Comparison of ENCODE assay signal across 18 cellular contexts in genomic region chr13:45765464-45765863, GRCh38.
DNase-seq lines count a peak whose midpoint lies in the region; ATAC-seq and TF ChIP-seq lines count a peak whose summit lies in the region.
"Had no signal": no experiment of that assay in that cellular context is flagged by ENCODE, and none has a peak within 500 bp of the region (broad histone marks: within the 10 kb centered on the region; RNA-seq: fewer than 3 reads in every experiment).

No MANE protein-coding gene starts in this region.

- peaks cover 13% of the 10 kb centered on the region for H3K4me1 Mint-ChIP-seq in glutamatergic neuron (ENCODE audit: low read depth, unreplicated experiment)
- H3K4me1 Mint-ChIP-seq: B cell; CD8-positive, alpha-beta memory T cell had no signal

- H3K27ac ChIP-seq in A673 (ENCODE audit: low read depth, low read length, poor library complexity, severe bottlenecking) (no peak overlapping the region), HEK293 (ENCODE audit: extremely low read depth, low read depth, low read length) (no peak overlapping the region)
- H3K27ac ChIP-seq: BLaER1, C4-2B had no signal

- POLR2A ChIA-PET in A673 (lab: Charles Lee; ENCODE audit: low non-redundant PET) = no interaction called here
- POLR2A ChIA-PET in HEK293 (lab: Yijun Ruan, JAX) = no interaction called here

- CTCF ChIA-PET in A673 (lab: Charles Lee) (no interaction called here), HEK293 (lab: Yijun Ruan, JAX) (no interaction called here)

- H3K4me3 ChIP-seq in A673 (ENCODE audit: low read depth, low read length, poor library complexity, severe bottlenecking) = no peak overlapping the region
- no peak overlapping the region for H3K4me3 ChIP-seq in HEK293 (ENCODE audit: low read depth, low read length)
- H3K4me3 ChIP-seq in mucosa of descending colon = no peak overlapping the region
- H3K4me3 ChIP-seq: BLaER1, GM23338, HAP-1 had no signal

- no TSS peak for BruUV-seq in A673 (replicated peaks; lab: Mats Ljungman, UMichigan)

- no peak for ATAC-seq in mucosa of descending colon
- ATAC-seq: GM23338 had no signal

- peaks cover 1% of the 10 kb centered on the region for H3K9me3 Mint-ChIP-seq in glutamatergic neuron (ENCODE audit: unreplicated experiment)
- H3K9me3 Mint-ChIP-seq: CD8-positive, alpha-beta memory T cell; GM23338 had no signal

- H3K4me3 Mint-ChIP-seq in glutamatergic neuron (ENCODE audit: unreplicated experiment) = no peak overlapping the region
- H3K4me3 Mint-ChIP-seq: B cell; CD4-positive, CD25-positive, alpha-beta regulatory T cell; CD8-positive, alpha-beta memory T cell; GM23338 had no signal

- no peaks in the 10 kb centered on the region for H3K27me3 Mint-ChIP-seq in glutamatergic neuron (ENCODE audit: unreplicated experiment)

- TF ChIP-seq CTCF in A673 (conservative IDR thresholded peaks at IDR 0.05; ENCODE audit: low read depth, low read length) (no peak), HEK293 (tag by site-specific recombination; IDR thresholded peaks at IDR 0.05) (no peak), glutamatergic neuron (IDR thresholded peaks at IDR 0.05; ENCODE audit: partially characterized antibody, unreplicated experiment) (no peak), mucosa of descending colon (IDR thresholded peaks at IDR 0.05) (no peak)

- H3K27ac Mint-ChIP-seq in glutamatergic neuron (ENCODE audit: unreplicated experiment) = no peak overlapping the region
- H3K27ac Mint-ChIP-seq: B cell; CD4-positive, CD25-positive, alpha-beta regulatory T cell; CD8-positive, alpha-beta memory T cell; GM23338 had no signal

- H3K9me3 ChIP-seq in A673 (ENCODE audit: low read depth, low read length, poor library complexity, severe bottlenecking) = no peaks in the 10 kb centered on the region
- H3K9me3 ChIP-seq in HEK293 (ENCODE audit: control insufficient read depth, insufficient read depth, low read depth, low read length) = no peaks in the 10 kb centered on the region
- no peaks in the 10 kb centered on the region for H3K9me3 ChIP-seq in mucosa of descending colon
- H3K9me3 ChIP-seq: BLaER1, HAP-1 had no signal

- intact Hi-C loops in A673 (cut with micrococcal nuclease; ENCODE audit: unreplicated experiment) = no loop called here
- intact Hi-C loops in mucosa of descending colon (cut with DNase I, micrococcal nuclease) = no loop called here

- H3K36me3 ChIP-seq in A673 (ENCODE audit: insufficient read depth, low read length, poor library complexity, severe bottlenecking) = no peaks in the 10 kb centered on the region
- no peaks in the 10 kb centered on the region for H3K36me3 ChIP-seq in HEK293 (ENCODE audit: control insufficient read depth in 2 of 2, insufficient read depth in 1 of 2, low read length in 2 of 2)
- no peaks in the 10 kb centered on the region for H3K36me3 ChIP-seq in mucosa of descending colon (ENCODE audit: low read depth)
- H3K36me3 ChIP-seq: BLaER1, HAP-1 had no signal

- DNase-seq in A673 (ENCODE audit: low spot score) (peak; percentile 36), SK-N-DZ (ENCODE audit: low spot score) (peak; percentile 68), glutamatergic neuron (peak; percentile 32), mucosa of descending colon (no peak), HuH-7 (ENCODE audit: low spot score) (no peak)
- DNase-seq in stimulated activated CD4-positive, alpha-beta T cell treated with anti-CD3 and anti-CD28 coated beads, Interleukin-12 subunit alpha, Interleukin-12 subunit beta, amount 100 ng/mL, for 4 hours = no peak
- DNase-seq: CD4-positive, CD25-positive, alpha-beta regulatory T cell; CD8-positive, alpha-beta memory T cell; DMS 273 treated with DMSO at 0.1 percent for 48 hours; DMS79; EL; GDM1 had no signal

- no peaks in the 10 kb centered on the region for H3K27me3 ChIP-seq in A673 (replicated peaks; ENCODE audit: insufficient read depth, low read depth, low read length, poor library complexity)
- H3K27me3 ChIP-seq: BLaER1 had no signal

- H3K36me3 Mint-ChIP-seq in glutamatergic neuron (ENCODE audit: unreplicated experiment) = peaks cover 5% of the 10 kb centered on the region
- H3K36me3 Mint-ChIP-seq: CD8-positive, alpha-beta memory T cell had no signal

- H3K4me1 ChIP-seq in A673 (ENCODE audit: insufficient read depth, low read length, poor library complexity, severe bottlenecking) (peaks cover 39% of the 10 kb centered on the region), HEK293 (ENCODE audit: control insufficient read depth, insufficient read depth, low read length) (no peaks in the 10 kb centered on the region), mucosa of descending colon (ENCODE audit: low read depth) (no peaks in the 10 kb centered on the region)

TF ChIP-seq in HEK293, 187 proteins besides CTCF, POLR2A, EP300 and RAD21:
- TF ChIP-seq INSM2 (tag by site-specific recombination; IDR thresholded peaks at IDR 0.05) = no peak
- TF ChIP-seq EGR2 (tag by site-specific recombination; IDR thresholded peaks at IDR 0.05; ENCODE audit: low read depth) = peak; percentile 70
- peak; percentile 80 for TF ChIP-seq ZFHX2 (tag by site-specific recombination; conservative IDR thresholded peaks at IDR 0.05)
- TF ChIP-seq RBAK (tag by site-specific recombination; IDR thresholded peaks at IDR 0.05) = no peak
- no peak for TF ChIP-seq ZNF629 (tag by site-specific recombination; IDR thresholded peaks at IDR 0.05)
- no peak for TF ChIP-seq ZNF501 (tag by site-specific recombination; IDR thresholded peaks at IDR 0.05)
- TF ChIP-seq ZNF221 (tag by site-specific recombination; IDR thresholded peaks at IDR 0.05; ENCODE audit: borderline replicate concordance) = no peak

Comparison
In these comparisons a context has a peak if more than half of its experiments do, and no peak if none do; other contexts are left out.
1. DNase-seq: peak in A673 (single experiment), SK-N-DZ (single experiment) and glutamatergic neuron (single experiment); none in mucosa of descending colon (0 of 3), stimulated activated CD4-positive, alpha-beta T cell treated with anti-CD3 and anti-CD28 coated beads, Interleukin-12 subunit alpha, Interleukin-12 subunit beta, amount 100 ng/mL, for 4 hours (single experiment) and HuH-7 (single experiment).